In the genomic region with DNA sequence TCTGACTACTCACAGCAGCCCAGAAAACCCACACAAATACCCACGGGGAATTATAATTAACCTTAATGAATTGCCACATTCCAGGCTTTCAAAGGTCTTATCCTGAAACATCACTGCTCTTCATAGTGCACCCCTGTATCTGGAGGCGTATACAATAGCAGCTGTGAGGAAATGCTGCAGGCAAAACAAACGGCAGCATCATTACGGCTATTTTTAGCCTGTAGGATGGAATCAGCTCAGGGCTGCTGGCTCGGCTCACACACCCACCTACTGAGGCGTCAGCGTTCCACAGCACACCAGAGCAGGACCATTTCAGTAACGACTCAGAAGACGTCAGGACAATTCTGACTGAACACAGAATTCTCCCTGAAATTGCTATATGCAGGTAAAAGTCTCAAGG, we compare ENCODE assay signal across 16 cellular contexts.
A peak's percentile ranks its signal among the peaks of the same experiment; 100 is the strongest.
DNase-seq lines count a peak whose midpoint lies in the region; ATAC-seq and TF ChIP-seq lines count a peak whose summit lies in the region.
"Had no signal": no experiment of that assay in that cellular context is flagged by ENCODE, and none has a peak within 500 bp of the region (broad histone marks: within the 10 kb centered on the region; RNA-seq: fewer than 3 reads in every experiment).

No MANE protein-coding gene starts in this region.

- H3K4me3 Mint-ChIP-seq in nephron = no peak overlapping the region
- H3K4me3 Mint-ChIP-seq: activated CD4-positive, alpha-beta memory T cell treated with anti-CD3 and anti-CD28 coated beads for 36 hours had no signal

- H3K36me3 Mint-ChIP-seq in nephron (ENCODE audit: low read depth) = no peaks in the 10 kb centered on the region
- H3K36me3 Mint-ChIP-seq: activated CD4-positive, alpha-beta memory T cell treated with anti-CD3 and anti-CD28 coated beads for 36 hours had no signal

- ATAC-seq in GM21515 (IDR thresholded peaks at IDR 0.05; ENCODE audit: unreplicated experiment) = no peak

- H3K27me3 ChIP-seq in MG63 = no peaks in the 10 kb centered on the region
- H3K27me3 ChIP-seq in brain microvascular endothelial cell (replicated peaks) = no peaks in the 10 kb centered on the region

- H3K4me1 Mint-ChIP-seq in nephron = peaks cover 8% of the 10 kb centered on the region

- H3K9me3 Mint-ChIP-seq in nephron = peaks cover 12% of the 10 kb centered on the region
- H3K9me3 Mint-ChIP-seq: activated CD4-positive, alpha-beta memory T cell treated with anti-CD3 and anti-CD28 coated beads for 36 hours had no signal

- peak; percentile 3 for DNase-seq in AG08395 (ENCODE audit: low spot score)
- peak; percentile 52 for DNase-seq in MG63
- DNase-seq in brain microvascular endothelial cell = peak; percentile 54
- DNase-seq in activated CD8-positive, alpha-beta memory T cell treated with anti-CD3 and anti-CD28 coated beads for 24 hours = no peak
- DNase-seq in SKM-1 treated with dmso at 0.1 percent for 144 hours (lab: John Stamatoyannopoulos, UW; ENCODE audit: unreplicated experiment) = no peak
- DNase-seq in NCI-H1105 (lab: John Stamatoyannopoulos, UW) = no peak
- DNase-seq: activated CD4-positive, alpha-beta memory T cell treated with anti-CD3 and anti-CD28 coated beads for 36 hours; activated effector memory CD4-positive, alpha-beta T cell treated with Interleukin-2 at 50 U/mL for 16 hours; EL; mammary epithelial cell; NCI-H1436 treated with DMSO at 0.1 percent for 48 hours; stimulated activated CD4-positive, alpha-beta T cell treated with anti-CD3 and anti-CD28 coated beads, Interleukin-1b, Interleukin-23, amount 100 ng/mL, for 48 hours had no signal

- no peaks in the 10 kb centered on the region for H3K9me3 ChIP-seq in MG63

- no peak overlapping the region for H3K27ac ChIP-seq in brain microvascular endothelial cell
- H3K27ac ChIP-seq: C4-2B, parathyroid adenoma had no signal

- peak overlapping the region in 2 of 3 experiments; percentile 5 to 19 for H3K27ac Mint-ChIP-seq in nephron
- H3K27ac Mint-ChIP-seq: activated CD4-positive, alpha-beta memory T cell treated with anti-CD3 and anti-CD28 coated beads for 36 hours had no signal

- no peaks in the 10 kb centered on the region for H3K27me3 Mint-ChIP-seq in nephron (ENCODE audit: low read depth)
- H3K27me3 Mint-ChIP-seq: activated CD4-positive, alpha-beta memory T cell treated with anti-CD3 and anti-CD28 coated beads for 36 hours had no signal

- in situ Hi-C loops in brain microvascular endothelial cell (cut with HindIII; ENCODE audit: low pct_ligation_motif_present, low sequenced_read_pairs) = no loop called here

- TF ChIP-seq CTCF in brain microvascular endothelial cell (IDR thresholded peaks at IDR 0.05; ENCODE audit: low read depth, low read length, missing control alignments) (no peak), nephron (IDR thresholded peaks at IDR 0.05; ENCODE audit: unreplicated experiment in 3 of 3) (no peak)

- no peaks in the 10 kb centered on the region for H3K36me3 ChIP-seq in MG63
- H3K36me3 ChIP-seq in brain microvascular endothelial cell (replicated peaks) = no peaks in the 10 kb centered on the region

- H3K4me3 ChIP-seq in MG63 = no peak overlapping the region
- no peak overlapping the region for H3K4me3 ChIP-seq in brain microvascular endothelial cell (ENCODE audit: low read depth, low read length)

Comparison
In these comparisons a context has a peak if more than half of its experiments do, and no peak if none do; other contexts are left out.
1. DNase-seq: peak in AG08395 (single experiment), MG63 (single experiment) and brain microvascular endothelial cell (single experiment); none in activated CD8-positive, alpha-beta memory T cell treated with anti-CD3 and anti-CD28 coated beads for 24 hours (single experiment), SKM-1 treated with dmso at 0.1 percent for 144 hours (single experiment) and NCI-H1105 (single experiment).